19 cellular contexts compared by ENCODE assay signal in genomic region chr17:15306406-15306970, GRCh38. TPM values are rescaled to one million over a fixed set of nuclear protein-coding genes. Genes with fewer than 3 reads are reported as not detected.
A peak's percentile ranks its signal among the peaks of the same experiment; 100 is the strongest.
DNase-seq lines count a peak whose midpoint lies in the region; ATAC-seq and TF ChIP-seq lines count a peak whose summit lies in the region.
"Had no signal": no experiment of that assay in that cellular context is flagged by ENCODE, and none has a peak within 500 bp of the region (broad histone marks: within the 10 kb centered on the region; RNA-seq: fewer than 3 reads in every experiment).

No MANE protein-coding gene starts in this region.

- H3K27ac ChIP-seq in right atrium auricular region (peak overlapping the region in 1 of 2 donors; percentile 27), esophagus muscularis mucosa (replicated peaks in 1 of 4) (no peak overlapping the region)
- no peak overlapping the region for H3K27ac ChIP-seq in naive thymus-derived CD4-positive, alpha-beta T cell (ENCODE audit: low read depth, low read length)
- H3K27ac ChIP-seq: adrenal gland, epithelial cell of prostate had no signal

- H3K27me3 Mint-ChIP-seq in neural crest cell (ENCODE audit: low read depth) = no peaks in the 10 kb centered on the region
- H3K27me3 Mint-ChIP-seq in naive thymus-derived CD4-positive, alpha-beta T cell = peaks cover 5 to 11% (median 8%) of the 10 kb centered on the region in 5 donors

- POLR2A ChIA-PET in naive thymus-derived CD4-positive, alpha-beta T cell (lab: Charles Lee) = no interaction called here

- H3K36me3 ChIP-seq in right atrium auricular region (no peaks in the 10 kb centered on the region), esophagus muscularis mucosa (no peaks in the 10 kb centered on the region)
- no peaks in the 10 kb centered on the region for H3K36me3 ChIP-seq in naive thymus-derived CD4-positive, alpha-beta T cell (ENCODE audit: control insufficient read depth in 2 of 3, insufficient read depth in 3 of 3, low read length in 3 of 3)
- H3K36me3 ChIP-seq: adrenal gland had no signal

- TF ChIP-seq POLR2A in esophagus muscularis mucosa (IDR thresholded peaks at IDR 0.05; ENCODE audit: low read depth) = no peak

- WGBS in esophagus muscularis mucosa = 34% methylated on average over 4 of the region's 4 CpGs

- no peaks in the 10 kb centered on the region for H3K36me3 Mint-ChIP-seq in neural crest cell (ENCODE audit: low read depth)
- H3K36me3 Mint-ChIP-seq in naive thymus-derived CD4-positive, alpha-beta T cell = no peaks in the 10 kb centered on the region
- H3K36me3 Mint-ChIP-seq: CD4-positive, alpha-beta memory T cell had no signal

- H3K27ac Mint-ChIP-seq in neural crest cell (ENCODE audit: unreplicated experiment) = peak overlapping the region; percentile 29
- no peak overlapping the region for H3K27ac Mint-ChIP-seq in naive thymus-derived CD4-positive, alpha-beta T cell
- H3K27ac Mint-ChIP-seq: CD4-positive, alpha-beta memory T cell had no signal

- H3K4me1 ChIP-seq in right atrium auricular region (peaks cover 0 to 4% of the 10 kb centered on the region in 2 donors), esophagus muscularis mucosa (peaks cover 0 to 23% (median 7%) of the 10 kb centered on the region in 4 donors)
- no peaks in the 10 kb centered on the region for H3K4me1 ChIP-seq in naive thymus-derived CD4-positive, alpha-beta T cell (ENCODE audit: control insufficient read depth in 2 of 2, insufficient read depth in 2 of 2, low read length in 2 of 2)
- H3K4me1 ChIP-seq: adrenal gland had no signal

- CTCF ChIA-PET in naive thymus-derived CD4-positive, alpha-beta T cell (lab: Charles Lee) = no interaction called here

- H3K9me3 ChIP-seq in right atrium auricular region (no peaks in the 10 kb centered on the region), esophagus muscularis mucosa (no peaks in the 10 kb centered on the region)
- H3K9me3 ChIP-seq in naive thymus-derived CD4-positive, alpha-beta T cell (ENCODE audit: control insufficient read depth in 2 of 3, low read length in 3 of 3) = no peaks in the 10 kb centered on the region
- H3K9me3 ChIP-seq: adrenal gland had no signal

- DNase-seq in right atrium auricular region (ENCODE audit: low spot score) = no peak
- no peak for DNase-seq in left cardiac atrium
- DNase-seq in esophagus muscularis mucosa (ENCODE audit: extremely low spot score) = no peak
- DNase-seq in neural crest cell (ENCODE audit: low read depth, low spot score) = no peak
- DNase-seq in stimulated activated CD4-positive, alpha-beta T cell treated with anti-CD3 and anti-CD28 coated beads, Interleukin-15, amount 100 ng/mL, for 24 hours = no peak
- no peak for DNase-seq in GM13977 (ENCODE audit: low spot score)
- no peak for DNase-seq in naive thymus-derived CD4-positive, alpha-beta T cell
- DNase-seq: activated CD4-positive, alpha-beta T cell treated with anti-CD3 and anti-CD28 coated beads, Interleukin-2, amount 50 U/mL, for 48 hours; adrenal gland; CD4-positive, alpha-beta memory T cell; kidney glomerular epithelial cell; NCI-H2029; NCI-H524; stimulated activated CD4-positive, alpha-beta T cell treated with anti-CD3 and anti-CD28 coated beads, Interleukin-2, amount 100 ng/mL, for 24 hours had no signal

- H3K9me3 Mint-ChIP-seq in neural crest cell = no peaks in the 10 kb centered on the region
- no peaks in the 10 kb centered on the region for H3K9me3 Mint-ChIP-seq in naive thymus-derived CD4-positive, alpha-beta T cell
- H3K9me3 Mint-ChIP-seq: CD4-positive, alpha-beta memory T cell had no signal

- no peaks in the 10 kb centered on the region for H3K27me3 ChIP-seq in right atrium auricular region
- H3K27me3 ChIP-seq in esophagus muscularis mucosa = no peaks in the 10 kb centered on the region
- H3K27me3 ChIP-seq in naive thymus-derived CD4-positive, alpha-beta T cell (ENCODE audit: control insufficient read depth in 2 of 2, insufficient read depth in 2 of 2, low read length in 2 of 2) = no peaks in the 10 kb centered on the region
- H3K27me3 ChIP-seq: adrenal gland had no signal

- no peak for TF ChIP-seq EP300 in esophagus muscularis mucosa (IDR thresholded peaks at IDR 0.05)

- ATAC-seq in left cardiac atrium (no peak), HG02678 (IDR thresholded peaks at IDR 0.05; ENCODE audit: unreplicated experiment) (no peak)
- ATAC-seq in naive thymus-derived CD4-positive, alpha-beta T cell = no peak

- intact Hi-C loops in left cardiac atrium (cut with DNase I) (no loop called here), esophagus muscularis mucosa (cut with DNase I) (no loop called here)
- intact Hi-C loops in naive thymus-derived CD4-positive, alpha-beta T cell (cut with micrococcal nuclease) = no loop called here

- peak overlapping the region; percentile 8 for H3K4me3 Mint-ChIP-seq in neural crest cell
- H3K4me3 Mint-ChIP-seq in naive thymus-derived CD4-positive, alpha-beta T cell = no peak overlapping the region
- H3K4me3 Mint-ChIP-seq: CD4-positive, alpha-beta memory T cell had no signal

- peaks cover 42% of the 10 kb centered on the region for H3K4me1 Mint-ChIP-seq in neural crest cell
- H3K4me1 Mint-ChIP-seq in naive thymus-derived CD4-positive, alpha-beta T cell = no peaks in the 10 kb centered on the region
- H3K4me1 Mint-ChIP-seq: CD4-positive, alpha-beta memory T cell had no signal

- H3K4me3 ChIP-seq in right atrium auricular region = peak overlapping the region; percentile 2 to 20
- H3K4me3 ChIP-seq in esophagus muscularis mucosa = peak overlapping the region; percentile 3 to 29 (median 16)
- H3K4me3 ChIP-seq in naive thymus-derived CD4-positive, alpha-beta T cell (ENCODE audit: low read length) = no peak overlapping the region
- H3K4me3 ChIP-seq: adrenal gland had no signal

- TF ChIP-seq CTCF in right atrium auricular region (IDR thresholded peaks at IDR 0.05) (no peak), esophagus muscularis mucosa (IDR thresholded peaks at IDR 0.05) (no peak), neural crest cell (conservative IDR thresholded peaks at IDR 0.05) (no peak), GM13977 (IDR thresholded peaks at IDR 0.05; ENCODE audit: extremely low read depth, insufficient read depth, missing control alignments) (no peak)

- in situ Hi-C loops in GM13977 (cut with MboI; ENCODE audit: low pct_unique_long_range_greater_than_20kb, low sequenced_read_pairs, unreplicated experiment) = no loop called here

RNA-seq across cellular contexts. Expression of gene TEKT3, which starts 34.9 kb away (rescaled TPM):
- total RNA-seq in right atrium auricular region = not detected
- total RNA-seq in left cardiac atrium = under 1 TPM; 0.76 to 0.80 TPM
- total RNA-seq in esophagus muscularis mucosa = not detected
- 0.42 and 0.55 TPM in 2 replicates for total RNA-seq in neural crest cell
- under 1 TPM in 3 of 5 experiments, not detected in 2; 0.37 to 0.57 (median 0.49) TPM for total RNA-seq in naive thymus-derived CD4-positive, alpha-beta T cell
- not detected for polyA plus RNA-seq in naive thymus-derived CD4-positive, alpha-beta T cell
- total RNA-seq: A673, myocyte, pulmonary artery endothelial cell had no signal
- polyA plus RNA-seq: CD4-positive, alpha-beta memory T cell had no signal

RNA-seq across cellular contexts. Expression of gene PMP22, which starts 41.4 kb away (rescaled TPM):
- total RNA-seq in right atrium auricular region (100 to 1,000 TPM; 160 to 164 TPM), left cardiac atrium (100 to 1,000 TPM; 133 to 163 TPM), esophagus muscularis mucosa (100 to 1,000 TPM; 171 to 253 (median 237) TPM), neural crest cell (14.9 and 15.6 TPM in 2 replicates)
- 1 to 10 TPM in 2 of 5 experiments, under 1 TPM in 2, not detected in 1; 0.40 to 2.3 (median 1.3) TPM for total RNA-seq in naive thymus-derived CD4-positive, alpha-beta T cell
- not detected for polyA plus RNA-seq in naive thymus-derived CD4-positive, alpha-beta T cell
- total RNA-seq: A673 had no signal
- polyA plus RNA-seq: CD4-positive, alpha-beta memory T cell had no signal
